In the genomic region with DNA sequence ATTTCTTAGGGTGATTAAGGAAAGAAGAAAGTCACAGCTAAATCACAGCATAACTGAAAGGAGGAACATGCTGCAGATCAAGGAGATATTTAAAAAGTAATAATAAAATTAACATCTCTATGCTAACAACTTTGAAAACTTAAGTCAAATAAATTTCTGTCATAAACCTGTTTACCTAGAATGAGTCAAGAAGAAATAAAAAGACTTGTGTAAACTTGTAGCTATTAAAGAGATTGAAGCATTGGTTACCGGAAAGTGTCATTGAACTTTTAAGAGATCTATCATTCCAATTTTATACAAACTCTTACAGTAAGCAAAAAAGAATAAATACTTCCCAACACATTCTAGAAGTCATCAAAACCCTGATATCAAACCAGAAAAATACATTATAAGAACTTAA, we compare ENCODE assay signal across 31 cellular contexts.
"Had no signal": no experiment of that assay in that cellular context is flagged by ENCODE, and none has a peak within 500 bp of the region (broad histone marks: within the 10 kb centered on the region; RNA-seq: fewer than 3 reads in every experiment).

No MANE protein-coding gene starts in this region.

- H3K9me3 ChIP-seq: ascending aorta had no signal

- ATAC-seq: activated CD8-positive, alpha-beta memory T cell treated with anti-CD3 and anti-CD28 coated beads, Interleukin-2, amount 10 ng/mL, durations not matched to agents 7 days and 5 days; activated CD8-positive, alpha-beta T cell treated with anti-CD3 and anti-CD28 coated beads, Interleukin-2, amount 10 ng/mL, durations not matched to agents 7 days and 5 days; activated naive CD8-positive, alpha-beta T cell treated with anti-CD3 and anti-CD28 coated beads, Interleukin-2, amount 50 U/mL, for 24 hours; T-cell; T-helper 17 cell had no signal

- H3K27ac ChIP-seq: ascending aorta, VCaP had no signal

- H3K36me3 ChIP-seq: ascending aorta had no signal

- H3K4me1 Mint-ChIP-seq: activated B cell treated with CpG ODN at 0.5 μM for 24 hours; activated CD4-positive, alpha-beta memory T cell treated with anti-CD3 and anti-CD28 coated beads, Interleukin-2, amount 10 ng/mL, durations not matched to agents 7 days and 5 days; activated CD4-positive, alpha-beta T cell treated with anti-CD3 and anti-CD28 coated beads, Interleukin-2, amount 10 ng/mL, durations not matched to agents 24 days and 14 days; activated CD8-positive, alpha-beta memory T cell treated with anti-CD3 and anti-CD28 coated beads, Interleukin-2, amount 10 ng/mL, durations not matched to agents 7 days and 5 days; activated naive CD4-positive, alpha-beta T cell treated with anti-CD3 and anti-CD28 coated beads, Interleukin-2, amount 10 ng/mL, durations not matched to agents 7 days and 5 days; activated naive CD4-positive, alpha-beta T cell treated with anti-CD3 and anti-CD28 coated beads, Interleukin-2, amount 50 U/mL, for 24 hours; activated naive CD8-positive, alpha-beta T cell treated with anti-CD3 and anti-CD28 coated beads, Interleukin-2, amount 10 ng/mL, durations not matched to agents 7 days and 5 days; activated naive CD8-positive, alpha-beta T cell treated with anti-CD3 and anti-CD28 coated beads, Interleukin-2, amount 50 U/mL, for 24 hours; brain; T-cell; T-helper 17 cell had no signal

- H3K4me1 ChIP-seq: ascending aorta had no signal

- DNase-seq: activated B cell treated with CpG ODN at 0.5 μM for 24 hours; activated CD4-positive, alpha-beta memory T cell treated with anti-CD3 and anti-CD28 coated beads, Interleukin-2, amount 10 ng/mL, durations not matched to agents 7 days and 5 days; activated CD4-positive, alpha-beta T cell treated with anti-CD3 and anti-CD28 coated beads for 4 hours; activated CD4-positive, alpha-beta T cell treated with anti-CD3 and anti-CD28 coated beads, Interleukin-2, amount 10 ng/mL, durations not matched to agents 24 days and 14 days; activated CD4-positive, alpha-beta T cell treated with anti-CD3 and anti-CD28 coated beads, Interleukin-2, amount 50 U/mL, for 48 hours; activated CD4-positive, CD25-positive, alpha-beta regulatory T cell treated with anti-CD3 and anti-CD28 coated beads, Interleukin-2, amount 50 U/mL, for 72 hours; activated CD8-positive, alpha-beta memory T cell treated with anti-CD3 and anti-CD28 coated beads for 24 hours; activated CD8-positive, alpha-beta memory T cell treated with anti-CD3 and anti-CD28 coated beads, Interleukin-2, amount 10 ng/mL, durations not matched to agents 7 days and 5 days; activated CD8-positive, alpha-beta memory T cell treated with anti-CD3 and anti-CD28 coated beads, Interleukin-2, amount 50 U/mL, for 48 hours; activated CD8-positive, alpha-beta T cell treated with anti-CD3 and anti-CD28 coated beads, Interleukin-2, amount 10 ng/mL, durations not matched to agents 7 days and 5 days; activated effector memory CD4-positive, alpha-beta T cell treated with Interleukin-2 at 50 U/mL for 16 hours; activated gamma-delta T cell; activated naive CD4-positive, alpha-beta T cell treated with anti-CD3 and anti-CD28 coated beads, Interleukin-2, amount 10 ng/mL, durations not matched to agents 7 days and 5 days; activated naive CD4-positive, alpha-beta T cell treated with Interleukin-2 at 50 U/mL for 16 hours; activated naive CD8-positive, alpha-beta T cell treated with anti-CD3 and anti-CD28 coated beads, Interleukin-2, amount 10 ng/mL, durations not matched to agents 7 days and 5 days; activated naive CD8-positive, alpha-beta T cell treated with anti-CD3 and anti-CD28 coated beads, Interleukin-2, amount 50 U/mL, for 24 hours; activated T-cell treated with anti-CD3 and anti-CD28 coated beads, Interleukin-2, amount 50 U/mL, for 24 hours; activated T-cell treated with anti-CD3 and anti-CD28 coated beads, Interleukin-2, amount 50 U/mL, for 48 hours; amygdala; anterior cingulate cortex; central memory CD4-positive, alpha-beta T cell; T-cell; T-helper 17 cell; T-helper 9 cell had no signal

- H3K27me3 Mint-ChIP-seq: activated B cell treated with CpG ODN at 0.5 μM for 24 hours; activated CD4-positive, alpha-beta memory T cell treated with anti-CD3 and anti-CD28 coated beads, Interleukin-2, amount 10 ng/mL, durations not matched to agents 7 days and 5 days; activated CD4-positive, alpha-beta T cell treated with anti-CD3 and anti-CD28 coated beads, Interleukin-2, amount 10 ng/mL, durations not matched to agents 24 days and 14 days; activated CD8-positive, alpha-beta memory T cell treated with anti-CD3 and anti-CD28 coated beads, Interleukin-2, amount 10 ng/mL, durations not matched to agents 7 days and 5 days; activated naive CD4-positive, alpha-beta T cell treated with anti-CD3 and anti-CD28 coated beads, Interleukin-2, amount 10 ng/mL, durations not matched to agents 7 days and 5 days; activated naive CD4-positive, alpha-beta T cell treated with anti-CD3 and anti-CD28 coated beads, Interleukin-2, amount 50 U/mL, for 24 hours; activated naive CD8-positive, alpha-beta T cell; activated naive CD8-positive, alpha-beta T cell treated with anti-CD3 and anti-CD28 coated beads, Interleukin-2, amount 10 ng/mL, durations not matched to agents 7 days and 5 days; activated naive CD8-positive, alpha-beta T cell treated with anti-CD3 and anti-CD28 coated beads, Interleukin-2, amount 50 U/mL, for 24 hours; activated T-cell treated with anti-CD3 and anti-CD28 coated beads, Interleukin-2, amount 50 U/mL, for 24 hours; brain; T-cell; T-helper 17 cell had no signal

- FAIRE-seq: TTC549 had no signal

- H3K9me3 Mint-ChIP-seq: activated CD4-positive, alpha-beta T cell treated with anti-CD3 and anti-CD28 coated beads, Interleukin-2, amount 10 ng/mL, durations not matched to agents 24 days and 14 days; activated naive CD4-positive, alpha-beta T cell treated with anti-CD3 and anti-CD28 coated beads, Interleukin-2, amount 10 ng/mL, durations not matched to agents 7 days and 5 days; activated naive CD8-positive, alpha-beta T cell treated with anti-CD3 and anti-CD28 coated beads, Interleukin-2, amount 10 ng/mL, durations not matched to agents 7 days and 5 days; activated naive CD8-positive, alpha-beta T cell treated with anti-CD3 and anti-CD28 coated beads, Interleukin-2, amount 50 U/mL, for 24 hours had no signal

- H3K36me3 Mint-ChIP-seq: activated CD8-positive, alpha-beta memory T cell treated with anti-CD3 and anti-CD28 coated beads, Interleukin-2, amount 10 ng/mL, durations not matched to agents 7 days and 5 days; activated naive CD4-positive, alpha-beta T cell treated with anti-CD3 and anti-CD28 coated beads, Interleukin-2, amount 10 ng/mL, durations not matched to agents 7 days and 5 days; activated naive CD4-positive, alpha-beta T cell treated with anti-CD3 and anti-CD28 coated beads, Interleukin-2, amount 50 U/mL, for 24 hours; activated naive CD8-positive, alpha-beta T cell; activated naive CD8-positive, alpha-beta T cell treated with anti-CD3 and anti-CD28 coated beads, Interleukin-2, amount 10 ng/mL, durations not matched to agents 7 days and 5 days; brain; T-cell had no signal

- H3K4me3 ChIP-seq: ascending aorta had no signal

- H3K27ac Mint-ChIP-seq: activated B cell treated with CpG ODN at 0.5 μM for 24 hours; activated CD4-positive, alpha-beta memory T cell treated with anti-CD3 and anti-CD28 coated beads, Interleukin-2, amount 10 ng/mL, durations not matched to agents 7 days and 5 days; activated CD4-positive, alpha-beta T cell treated with anti-CD3 and anti-CD28 coated beads, Interleukin-2, amount 10 ng/mL, durations not matched to agents 24 days and 14 days; activated CD8-positive, alpha-beta memory T cell treated with anti-CD3 and anti-CD28 coated beads, Interleukin-2, amount 10 ng/mL, durations not matched to agents 7 days and 5 days; activated CD8-positive, alpha-beta T cell treated with anti-CD3 and anti-CD28 coated beads, Interleukin-2, amount 10 ng/mL, durations not matched to agents 7 days and 5 days; activated naive CD4-positive, alpha-beta T cell treated with anti-CD3 and anti-CD28 coated beads, Interleukin-2, amount 10 ng/mL, durations not matched to agents 7 days and 5 days; activated naive CD4-positive, alpha-beta T cell treated with anti-CD3 and anti-CD28 coated beads, Interleukin-2, amount 50 U/mL, for 24 hours; activated naive CD8-positive, alpha-beta T cell; activated naive CD8-positive, alpha-beta T cell treated with anti-CD3 and anti-CD28 coated beads, Interleukin-2, amount 10 ng/mL, durations not matched to agents 7 days and 5 days; activated naive CD8-positive, alpha-beta T cell treated with anti-CD3 and anti-CD28 coated beads, Interleukin-2, amount 50 U/mL, for 24 hours; activated T-cell treated with anti-CD3 and anti-CD28 coated beads, Interleukin-2, amount 50 U/mL, for 24 hours; activated T-helper 2 cell treated with anti-CD3 and anti-CD28 coated beads, Interferon-gamma antibody, Interleukin-2, Interleukin-4, amounts not matched to agents 10 μg/mL and 5 μg/mL and 100 μg/mL, durations not matched to agents 14 hours and 24 hours and 36 hours; brain; T-cell; T-helper 17 cell had no signal

- H3K27me3 ChIP-seq: ascending aorta had no signal

- H3K4me3 Mint-ChIP-seq: activated B cell treated with CpG ODN at 0.5 μM for 24 hours; activated CD4-positive, alpha-beta memory T cell treated with anti-CD3 and anti-CD28 coated beads, Interleukin-2, amount 10 ng/mL, durations not matched to agents 7 days and 5 days; activated CD4-positive, alpha-beta T cell treated with anti-CD3 and anti-CD28 coated beads, Interleukin-2, amount 10 ng/mL, durations not matched to agents 24 days and 14 days; activated CD8-positive, alpha-beta memory T cell treated with anti-CD3 and anti-CD28 coated beads, Interleukin-2, amount 10 ng/mL, durations not matched to agents 7 days and 5 days; activated CD8-positive, alpha-beta T cell treated with anti-CD3 and anti-CD28 coated beads, Interleukin-2, amount 10 ng/mL, durations not matched to agents 7 days and 5 days; activated naive CD4-positive, alpha-beta T cell treated with anti-CD3 and anti-CD28 coated beads, Interleukin-2, amount 10 ng/mL, durations not matched to agents 7 days and 5 days; activated naive CD4-positive, alpha-beta T cell treated with anti-CD3 and anti-CD28 coated beads, Interleukin-2, amount 50 U/mL, for 24 hours; activated naive CD8-positive, alpha-beta T cell; activated naive CD8-positive, alpha-beta T cell treated with anti-CD3 and anti-CD28 coated beads, Interleukin-2, amount 10 ng/mL, durations not matched to agents 7 days and 5 days; activated naive CD8-positive, alpha-beta T cell treated with anti-CD3 and anti-CD28 coated beads, Interleukin-2, amount 50 U/mL, for 24 hours; activated T-cell treated with anti-CD3 and anti-CD28 coated beads, Interleukin-2, amount 50 U/mL, for 24 hours; brain; T-cell; T-helper 17 cell had no signal
